Comparison of ENCODE assay signal across 8 cellular contexts in genomic region chr20:36065427-36065998, GRCh38.
DNase-seq lines count a peak whose midpoint lies in the region; ATAC-seq, FAIRE-seq and TF ChIP-seq lines count a peak whose summit lies in the region.

No MANE protein-coding gene starts in this region.

- H3K9me3 ChIP-seq in MG63 = no peaks in the 10 kb centered on the region

- FAIRE-seq in HTR-8/SVneo (lab: Jason Lieb, UNC) = no peak

- H3K27me3 ChIP-seq in ACC112 (ENCODE audit: insufficient read depth, low read length) (no peaks in the 10 kb centered on the region), MG63 (no peaks in the 10 kb centered on the region)

- CTCF ChIA-PET in HEK293T (lab: Yijun Ruan, JAX) = no interaction called here

- H3K36me3 ChIP-seq in ACC112 (ENCODE audit: insufficient read depth, low read length) = no peaks in the 10 kb centered on the region
- H3K36me3 ChIP-seq in MG63 = no peaks in the 10 kb centered on the region

- peak overlapping the region; percentile 84 to 85 for H3K4me3 Mint-ChIP-seq in effector memory CD8-positive, alpha-beta T cell
- peak overlapping the region; percentile 85 for H3K4me3 Mint-ChIP-seq in natural killer cell treated with Interleukin-12 subunit alpha and Interleukin-12 subunit beta and Interleukin-15 and Interleukin-18, amount 100 ng/mL, for 72 hours

- H3K4me1 Mint-ChIP-seq in effector memory CD8-positive, alpha-beta T cell (ENCODE audit: low read depth in 2 of 2) = peaks cover 0 to 3% of the 10 kb centered on the region in 2 donors
- H3K4me1 Mint-ChIP-seq in natural killer cell treated with Interleukin-12 subunit alpha and Interleukin-12 subunit beta and Interleukin-15 and Interleukin-18, amount 100 ng/mL, for 72 hours (ENCODE audit: low read depth in 2 of 2) = peaks cover 0 to 9% of the 10 kb centered on the region in 2 donors

- H3K36me3 Mint-ChIP-seq in effector memory CD8-positive, alpha-beta T cell (ENCODE audit: insufficient read depth) = peaks cover 11% of the 10 kb centered on the region
- H3K36me3 Mint-ChIP-seq in natural killer cell treated with Interleukin-12 subunit alpha and Interleukin-12 subunit beta and Interleukin-15 and Interleukin-18, amount 100 ng/mL, for 72 hours = no peaks in the 10 kb centered on the region

- H2AFZ ChIP-seq in ACC112 (ENCODE audit: low read length, unreplicated experiment) = no peak overlapping the region

- H3K9me3 Mint-ChIP-seq in effector memory CD8-positive, alpha-beta T cell = peaks cover 0 to 1% of the 10 kb centered on the region in 2 donors
- no peaks in the 10 kb centered on the region for H3K9me3 Mint-ChIP-seq in natural killer cell treated with Interleukin-12 subunit alpha and Interleukin-12 subunit beta and Interleukin-15 and Interleukin-18, amount 100 ng/mL, for 72 hours

- H3K4me1 ChIP-seq in ACC112 (ENCODE audit: control insufficient read depth, insufficient read depth, low read length, unreplicated experiment) = no peaks in the 10 kb centered on the region

- peak overlapping the region; percentile 85 to 89 for H3K27ac Mint-ChIP-seq in effector memory CD8-positive, alpha-beta T cell
- peak overlapping the region; percentile 48 to 76 for H3K27ac Mint-ChIP-seq in natural killer cell treated with Interleukin-12 subunit alpha and Interleukin-12 subunit beta and Interleukin-15 and Interleukin-18, amount 100 ng/mL, for 72 hours

- H3K4me3 ChIP-seq in ACC112 (ENCODE audit: low read depth, low read length) (peak overlapping the region; percentile 77), MG63 (peak overlapping the region; percentile 45)

- H3K27ac ChIP-seq in ACC112 (ENCODE audit: low read depth, low read length) = no peak overlapping the region

- ATAC-seq in effector memory CD8-positive, alpha-beta T cell (replicated peaks) = no peak
- ATAC-seq in natural killer cell treated with Interleukin-12 subunit alpha and Interleukin-12 subunit beta and Interleukin-15 and Interleukin-18, amount 100 ng/mL, for 72 hours = no peak

- no peaks in the 10 kb centered on the region for H3K79me2 ChIP-seq in ACC112 (ENCODE audit: control insufficient read depth, insufficient read depth, low read length, unreplicated experiment)

- peaks cover 7 to 14% of the 10 kb centered on the region in 2 donors for H3K27me3 Mint-ChIP-seq in effector memory CD8-positive, alpha-beta T cell
- H3K27me3 Mint-ChIP-seq in natural killer cell treated with Interleukin-12 subunit alpha and Interleukin-12 subunit beta and Interleukin-15 and Interleukin-18, amount 100 ng/mL, for 72 hours = no peaks in the 10 kb centered on the region

- POLR2A ChIA-PET in HEK293T (lab: Yijun Ruan, JAX) = interaction anchor here (1.1 to 2.2 kb wide), 3 partner anchors 9 to 84 kb away, joined by 4 to 7 read pairs (median 4); no protein-coding TSS in a partner anchor

- DNase-seq in MG63 (no peak), NCI-H774 (lab: John Stamatoyannopoulos, UW) (no peak), HTR-8/SVneo (ENCODE audit: insufficient read length, low spot score) (no peak), DMS153 (lab: John Stamatoyannopoulos, UW) (no peak), HEK293T (ENCODE audit: extremely low spot score) (no peak)
- DNase-seq in effector memory CD8-positive, alpha-beta T cell = no peak
- DNase-seq in natural killer cell treated with Interleukin-12 subunit alpha and Interleukin-12 subunit beta and Interleukin-15 and Interleukin-18, amount 100 ng/mL, for 72 hours (ENCODE audit: low spot score) = no peak

TF ChIP-seq in HEK293T, 16 proteins besides CTCF, POLR2A, EP300 and RAD21:
- TF ChIP-seq SP1 (IDR thresholded peaks at IDR 0.05) (no peak), NFRKB (IDR thresholded peaks at IDR 0.05) (no peak), FOXM1 (IDR thresholded peaks at IDR 0.05; ENCODE audit: borderline replicate concordance) (no peak), HDGF (IDR thresholded peaks at IDR 0.05; ENCODE audit: borderline replicate concordance) (no peak), LEF1 (IDR thresholded peaks at IDR 0.05; ENCODE audit: borderline replicate concordance) (no peak), ZNF384 (IDR thresholded peaks at IDR 0.05) (no peak), PKNOX1 (IDR thresholded peaks at IDR 0.05) (no peak), FOXK2 (IDR thresholded peaks at IDR 0.05) (no peak)
